ENCODE assay signal across 13 cellular contexts in the genomic region with DNA sequence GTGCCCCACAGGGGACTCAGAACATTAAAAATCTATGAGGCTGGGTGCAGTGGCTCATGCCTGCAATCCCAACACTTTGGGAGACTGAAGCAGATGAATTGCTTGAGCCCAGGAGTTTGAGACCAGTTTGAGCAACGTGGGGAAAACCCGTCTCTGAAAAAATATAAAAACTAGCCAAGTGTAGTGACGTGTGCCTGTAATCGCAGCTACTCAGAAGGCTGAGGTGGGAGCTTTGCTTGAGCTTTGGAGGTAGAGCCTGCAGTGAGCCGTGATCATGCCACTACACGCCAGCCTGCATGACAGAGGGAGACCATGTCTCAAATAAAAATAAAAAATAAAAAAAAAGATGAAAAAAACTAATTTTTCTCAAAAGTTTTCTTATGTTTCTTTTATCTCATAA.
A peak's percentile ranks its signal among the peaks of the same experiment; 100 is the strongest.
DNase-seq lines count a peak whose midpoint lies in the region; ATAC-seq and TF ChIP-seq lines count a peak whose summit lies in the region.
"Had no signal": no experiment of that assay in that cellular context is flagged by ENCODE, and none has a peak within 500 bp of the region (broad histone marks: within the 10 kb centered on the region; RNA-seq: fewer than 3 reads in every experiment).

No MANE protein-coding gene starts in this region.

- intact Hi-C loops in head of caudate nucleus (cut with DNase I), result no loop called here
- intact Hi-C loops in left ventricle myocardium inferior (cut with micrococcal nuclease), result no loop called here
- intact Hi-C loops in activated CD8-positive, alpha-beta T cell treated with anti-CD3 and anti-CD28 coated beads for 36 hours (cut with micrococcal nuclease), result no loop called here

- no peak overlapping the region for H3K27ac Mint-ChIP-seq in activated CD8-positive, alpha-beta T cell treated with anti-CD3 and anti-CD28 coated beads for 36 hours

- no peaks in the 10 kb centered on the region for H3K9me3 Mint-ChIP-seq in activated CD8-positive, alpha-beta T cell treated with anti-CD3 and anti-CD28 coated beads for 36 hours

- no peaks in the 10 kb centered on the region for H3K27me3 ChIP-seq in left ventricle myocardium inferior (ENCODE audit: low read depth)

- POLR2A ChIA-PET in activated CD8-positive, alpha-beta T cell treated with anti-CD3 and anti-CD28 coated beads for 36 hours (lab: Charles Lee), result no interaction called here

- no peaks in the 10 kb centered on the region for H3K27me3 Mint-ChIP-seq in activated CD8-positive, alpha-beta T cell treated with anti-CD3 and anti-CD28 coated beads for 36 hours

- H3K4me1 Mint-ChIP-seq in activated CD8-positive, alpha-beta T cell treated with anti-CD3 and anti-CD28 coated beads for 36 hours (ENCODE audit: low read depth), result no peaks in the 10 kb centered on the region

- H3K4me3 Mint-ChIP-seq in activated CD8-positive, alpha-beta T cell treated with anti-CD3 and anti-CD28 coated beads for 36 hours, result no peak overlapping the region

- no peaks in the 10 kb centered on the region for H3K9me3 ChIP-seq in left ventricle myocardium inferior (replicated peaks)

- peak; percentile 71 for ATAC-seq in GM18861 (IDR thresholded peaks at IDR 0.05; ENCODE audit: unreplicated experiment)
- ATAC-seq in GM21786 (IDR thresholded peaks at IDR 0.05; ENCODE audit: unreplicated experiment), result peak; percentile 74
- ATAC-seq in HG03460 (IDR thresholded peaks at IDR 0.05; ENCODE audit: unreplicated experiment), result peak; percentile 75
- ATAC-seq in activated CD8-positive, alpha-beta T cell treated with anti-CD3 and anti-CD28 coated beads for 36 hours, result no peak

- no peak overlapping the region for H3K27ac ChIP-seq in left ventricle myocardium inferior (replicated peaks)

- no peak overlapping the region for H3K4me3 ChIP-seq in left ventricle myocardium inferior

- TF ChIP-seq CTCF in left ventricle myocardium inferior (IDR thresholded peaks at IDR 0.05; ENCODE audit: borderline replicate concordance), result no peak
- no peak for TF ChIP-seq CTCF in activated CD8-positive, alpha-beta T cell treated with anti-CD3 and anti-CD28 coated beads for 36 hours (IDR thresholded peaks at IDR 0.05)

- H3K4me1 ChIP-seq in left ventricle myocardium inferior, result no peaks in the 10 kb centered on the region

- DNase-seq in kidney tubule cell (ENCODE audit: low spot score) (peak; percentile 35), head of caudate nucleus (no peak), left ventricle myocardium inferior (no peak)
- DNase-seq in stimulated activated CD4-positive, alpha-beta T cell treated with anti-CD3 and anti-CD28 coated beads, Interleukin-12 subunit alpha, Interleukin-12 subunit beta, amount 100 ng/mL, for 4 hours, result no peak
- DNase-seq in activated CD8-positive, alpha-beta T cell treated with anti-CD3 and anti-CD28 coated beads for 36 hours, result no peak
- DNase-seq: activated naive CD4-positive, alpha-beta T cell; effector CD8-positive, alpha-beta T cell; NCI-H2029; NCI-H82; SHP77 treated with DMSO at 0.1 percent for 48 hours had no signal

- CTCF ChIA-PET in activated CD8-positive, alpha-beta T cell treated with anti-CD3 and anti-CD28 coated beads for 36 hours (lab: Charles Lee), result no interaction called here

- no peaks in the 10 kb centered on the region for H3K36me3 ChIP-seq in left ventricle myocardium inferior

- no peaks in the 10 kb centered on the region for H3K36me3 Mint-ChIP-seq in activated CD8-positive, alpha-beta T cell treated with anti-CD3 and anti-CD28 coated beads for 36 hours (ENCODE audit: low read depth)
